In genomic region chr11:64595922-64596321, GRCh38 we compare ENCODE assay signal across 2 cellular contexts.
A peak's percentile ranks its signal among the peaks of the same experiment; 100 is the strongest.
TF ChIP-seq lines count a peak whose summit lies in the region.

No MANE protein-coding gene starts in this region.

TF ChIP-seq in HEK293, 187 proteins besides CTCF, POLR2A, EP300 and RAD21:
- TF ChIP-seq ZBTB17 (tag by site-specific recombination; IDR thresholded peaks at IDR 0.05) (peak; percentile 100), ZNF366 (tag by site-specific recombination; conservative IDR thresholded peaks at IDR 0.05) (peak; percentile 90)

TF ChIP-seq in K562, 482 proteins besides CTCF, POLR2A, EP300 and RAD21:
- 0 out of 2 replicates have a peak, but pooled peaks have one; percentile 21 for TF ChIP-seq EHMT2 (IDR thresholded peaks at IDR 0.05)
